Comparison of ENCODE assay signal across 20 cellular contexts in the genomic region with DNA sequence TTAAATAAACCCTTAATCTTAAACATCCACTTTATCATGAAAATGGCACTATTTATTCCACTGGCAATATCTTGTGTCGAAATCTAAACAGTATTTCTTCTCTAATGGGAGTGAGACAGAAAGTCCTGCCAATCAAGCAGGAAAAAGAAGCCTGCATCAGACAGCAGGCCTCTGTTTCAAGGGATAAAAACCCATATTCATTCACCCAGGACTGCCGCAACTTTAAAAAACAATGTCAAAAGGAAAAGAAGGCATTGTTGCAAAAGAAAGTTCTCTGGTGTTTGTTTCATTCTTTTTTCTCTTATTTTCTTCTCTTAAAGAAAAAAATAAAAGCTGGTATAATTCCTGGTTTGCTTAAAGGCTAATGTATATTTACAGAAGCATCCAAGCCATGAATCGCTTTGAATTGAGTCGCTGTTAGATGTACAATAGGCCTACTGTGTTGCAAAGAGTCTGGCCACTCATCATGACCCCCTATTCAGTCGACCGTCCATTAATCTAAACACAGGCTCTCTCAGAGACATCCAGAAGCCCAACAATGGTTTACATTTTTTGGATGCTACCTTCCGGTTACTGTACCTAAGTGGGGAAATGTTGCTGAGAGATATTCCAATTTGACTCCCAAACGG. TPM values are rescaled to one million over a fixed set of nuclear protein-coding genes. Genes with fewer than 3 reads are reported as not detected.
DNase-seq lines count a peak whose midpoint lies in the region; ATAC-seq, FAIRE-seq and TF ChIP-seq lines count a peak whose summit lies in the region.
"Had no signal": no experiment of that assay in that cellular context is flagged by ENCODE, and none has a peak within 500 bp of the region (broad histone marks: within the 10 kb centered on the region; RNA-seq: fewer than 3 reads in every experiment).

No MANE protein-coding gene starts in this region.

- H3K4ac ChIP-seq in mesenchymal stem cell (ENCODE audit: low read depth in 1 of 2, low read length in 2 of 2) = no peak overlapping the region

- H3K4me3 Mint-ChIP-seq in brain (peak overlapping the region in 3 of 5 experiments; percentile 29 to 78 (median 73)), T-helper 17 cell (no peak overlapping the region)

- peak overlapping the region in 4 of 5 experiments; percentile 54 to 85 (median 75) for H3K27ac Mint-ChIP-seq in brain
- H3K27ac Mint-ChIP-seq in activated naive CD4-positive, alpha-beta T cell treated with anti-CD3 and anti-CD28 coated beads, Interleukin-2, amount 50 U/mL, for 72 hours = no peak overlapping the region
- H3K27ac Mint-ChIP-seq in T-helper 17 cell = no peak overlapping the region
- H3K27ac Mint-ChIP-seq: activated T-helper 2 cell treated with anti-CD3 and anti-CD28 coated beads, Interferon-gamma antibody, Interleukin-2, Interleukin-4, amounts not matched to agents 10 μg/mL and 5 μg/mL and 100 μg/mL, durations not matched to agents 14 hours and 24 hours and 36 hours; stimulated activated memory B cell treated with anti-CD40 and anti-IgM and Interleukin-4, amounts not matched to agents 10 μg/mL and 1 μg/mL and 100 μg/mL, for 72 hours had no signal

- H4K91ac ChIP-seq in mesenchymal stem cell (ENCODE audit: low read length) = no peak overlapping the region

- H4K8ac ChIP-seq in mesenchymal stem cell (ENCODE audit: low read length) = no peak overlapping the region

- H2BK120ac ChIP-seq in mesenchymal stem cell (ENCODE audit: low read depth, low read length) = no peak overlapping the region

- H3K9me3 Mint-ChIP-seq in brain = no peaks in the 10 kb centered on the region
- no peaks in the 10 kb centered on the region for H3K9me3 Mint-ChIP-seq in activated naive CD4-positive, alpha-beta T cell treated with anti-CD3 and anti-CD28 coated beads, Interleukin-2, amount 50 U/mL, for 72 hours
- H3K9me3 Mint-ChIP-seq: activated T-helper 2 cell treated with anti-CD3 and anti-CD28 coated beads, Interferon-gamma antibody, Interleukin-2, Interleukin-4, amounts not matched to agents 10 μg/mL and 5 μg/mL and 100 μg/mL, durations not matched to agents 14 hours and 24 hours and 36 hours; stimulated activated memory B cell treated with anti-CD40 and anti-IgM and Interleukin-4, amounts not matched to agents 10 μg/mL and 1 μg/mL and 100 μg/mL, for 72 hours had no signal

- H3K4me1 Mint-ChIP-seq in brain (peaks cover 59% of the 10 kb centered on the region), T-helper 17 cell (peaks cover 4% of the 10 kb centered on the region)

- H3K9me3 ChIP-seq in mesenchymal stem cell (ENCODE audit: control insufficient read depth, low read length) = no peaks in the 10 kb centered on the region
- H3K9me3 ChIP-seq in skeletal muscle satellite cell (replicated peaks; ENCODE audit: low read length) = no peaks in the 10 kb centered on the region
- H3K9me3 ChIP-seq in T-helper 17 cell (ENCODE audit: control insufficient read depth, low read length, poor library complexity, severe bottlenecking) = no peaks in the 10 kb centered on the region
- H3K9me3 ChIP-seq: BLaER1, left lung, prostate gland, upper lobe of left lung had no signal

- H3K18ac ChIP-seq in mesenchymal stem cell (ENCODE audit: low read depth in 1 of 2, low read length in 2 of 2) = no peak overlapping the region

- FAIRE-seq in GM19239 (lab: Jason Lieb, UNC) = no peak
- FAIRE-seq: GM12891 had no signal

- no peak overlapping the region for H3K4me2 ChIP-seq in mesenchymal stem cell (ENCODE audit: low read length, poor library complexity, severe bottlenecking)
- H3K4me2 ChIP-seq in skeletal muscle satellite cell (ENCODE audit: low read length) = peak overlapping the region; percentile 83
- H3K4me2 ChIP-seq: BLaER1 had no signal

- WGBS in mesenchymal stem cell = 88% methylated on average over 6 of the region's 8 CpGs

- H3K36me3 Mint-ChIP-seq in brain (no peaks in the 10 kb centered on the region), T-helper 17 cell (ENCODE audit: low read depth) (no peaks in the 10 kb centered on the region)
- no peaks in the 10 kb centered on the region for H3K36me3 Mint-ChIP-seq in activated naive CD4-positive, alpha-beta T cell treated with anti-CD3 and anti-CD28 coated beads, Interleukin-2, amount 50 U/mL, for 72 hours
- H3K36me3 Mint-ChIP-seq: stimulated activated memory B cell treated with anti-CD40 and anti-IgM and Interleukin-4, amounts not matched to agents 10 μg/mL and 1 μg/mL and 100 μg/mL, for 72 hours had no signal

- peak in 1 of 2 experiments; percentile 21 for TF ChIP-seq CTCF in brain (conservative IDR thresholded peaks at IDR 0.05)

- H3K79me1 ChIP-seq in mesenchymal stem cell (replicated peaks; ENCODE audit: low read length, poor library complexity, severe bottlenecking) = no peaks in the 10 kb centered on the region

- H3K4me3 ChIP-seq in mesenchymal stem cell (ENCODE audit: insufficient read depth in 1 of 2, low read depth in 1 of 2, low read length in 2 of 2) = no peak overlapping the region
- H3K4me3 ChIP-seq in skeletal muscle satellite cell (ENCODE audit: low read length) = no peak overlapping the region
- H3K4me3 ChIP-seq: BLaER1, prostate gland had no signal

- peak; percentile 10 to 24 for DNase-seq in NCI-H1930 (lab: John Stamatoyannopoulos, UW)
- no peak for DNase-seq in mesenchymal stem cell
- DNase-seq in activated naive CD4-positive, alpha-beta T cell treated with anti-CD3 and anti-CD28 coated beads, Interleukin-2, amount 50 U/mL, for 72 hours (ENCODE audit: low spot score in 2 of 2) = no peak
- no peak for DNase-seq in T-helper 17 cell
- no peak for DNase-seq in GM19239 (ENCODE audit: insufficient read length, low spot score)
- DNase-seq: cerebellar nuclear complex, NCI-H1694 had no signal

- H3K23ac ChIP-seq in mesenchymal stem cell (ENCODE audit: low read length in 2 of 2) = no peak overlapping the region

- H2BK15ac ChIP-seq in mesenchymal stem cell (ENCODE audit: low read depth, poor library complexity, severe bottlenecking) = no peak overlapping the region

- ATAC-seq in GM19324 (IDR thresholded peaks at IDR 0.05; ENCODE audit: low FRiP score, unreplicated experiment) (no peak), T-helper 17 cell (no peak)
- no peak for ATAC-seq in activated naive CD4-positive, alpha-beta T cell treated with anti-CD3 and anti-CD28 coated beads, Interleukin-2, amount 50 U/mL, for 72 hours

- H3K4me1 ChIP-seq in mesenchymal stem cell (ENCODE audit: control insufficient read depth, insufficient read depth, low read depth, low read length) (peaks cover 3% of the 10 kb centered on the region), skeletal muscle satellite cell (ENCODE audit: control insufficient read depth, insufficient read depth, low read length) (peaks cover 33% of the 10 kb centered on the region)
- H3K4me1 ChIP-seq: BLaER1, prostate gland had no signal

- H3K27me3 Mint-ChIP-seq in brain = no peaks in the 10 kb centered on the region
- H3K27me3 Mint-ChIP-seq in T-helper 17 cell = peaks cover 30% of the 10 kb centered on the region

- no peak overlapping the region for H3K14ac ChIP-seq in mesenchymal stem cell (ENCODE audit: low read length in 2 of 2)

- H3K36me3 ChIP-seq in mesenchymal stem cell (ENCODE audit: control insufficient read depth in 1 of 2, insufficient read depth in 2 of 2, low read depth in 1 of 2, low read length in 2 of 2) (no peaks in the 10 kb centered on the region), skeletal muscle satellite cell (ENCODE audit: insufficient read depth, low read length) (no peaks in the 10 kb centered on the region)
- H3K36me3 ChIP-seq: BLaER1, left lung, prostate gland, upper lobe of left lung had no signal

- H2BK12ac ChIP-seq in mesenchymal stem cell (ENCODE audit: low read length in 2 of 2) = no peak overlapping the region

- H2BK5ac ChIP-seq in mesenchymal stem cell (ENCODE audit: low read depth, low read length, poor library complexity, severe bottlenecking) = no peak overlapping the region

- no peak overlapping the region for H3K27ac ChIP-seq in mesenchymal stem cell (ENCODE audit: low read length, poor library complexity, severe bottlenecking)
- H3K27ac ChIP-seq: BLaER1, left lung, prostate gland, upper lobe of left lung had no signal

- H3K27me3 ChIP-seq in mesenchymal stem cell (ENCODE audit: control insufficient read depth in 1 of 2, insufficient read depth in 1 of 2, low read length in 2 of 2) (no peaks in the 10 kb centered on the region), skeletal muscle satellite cell (ENCODE audit: control insufficient read depth, insufficient read depth, low read length) (no peaks in the 10 kb centered on the region)
- H3K27me3 ChIP-seq: BLaER1, upper lobe of left lung had no signal

- H2AK5ac ChIP-seq in mesenchymal stem cell (ENCODE audit: low read length, severe bottlenecking) = peak overlapping the region; percentile 56

- H2AFZ ChIP-seq in mesenchymal stem cell (ENCODE audit: low read depth, low read length) = no peak overlapping the region

- peak overlapping the region; percentile 23 for H3K9ac ChIP-seq in mesenchymal stem cell (ENCODE audit: low read length)
- H3K9ac ChIP-seq in skeletal muscle satellite cell (ENCODE audit: low read depth, low read length) = no peak overlapping the region
- H3K9ac ChIP-seq: BLaER1 had no signal

RNA-seq across cellular contexts. Expression of a gene that starts 48.7 kb away (rescaled TPM):
- not detected for polyA plus RNA-seq in brain (ENCODE audit: insufficient read depth, low read depth, low replicate concordance)
- 0.06 TPM for polyA plus RNA-seq in mesenchymal stem cell (2013, experiment 1 of 2)
- polyA plus RNA-seq in mesenchymal stem cell (2013, experiment 2 of 2) = 0.07 TPM
- under 0.01 TPM in 2 replicates for total RNA-seq in skeletal muscle satellite cell (2012; rRNA removed)
- under 1 TPM in 1 of 2 donors, not detected in 1; 0.43 TPM for total RNA-seq in activated naive CD4-positive, alpha-beta T cell treated with anti-CD3 and anti-CD28 coated beads, Interleukin-2, amount 50 U/mL, for 72 hours
- total RNA-seq in T-helper 17 cell = under 1 TPM in 1 of 2 donors, not detected in 1; 0.34 TPM
- total RNA-seq: activated T-helper 2 cell treated with anti-CD3 and anti-CD28 coated beads, Interferon-gamma antibody, Interleukin-2, Interleukin-4, amounts not matched to agents 10 μg/mL and 5 μg/mL and 100 μg/mL, durations not matched to agents 14 hours and 24 hours and 36 hours; fibroblast of villous mesenchyme; LHCN-M2; T-helper 2 cell treated with Interferon-gamma antibody and Interleukin-4, amounts not matched to agents 100 ng/mL and 5 ng/mL, for 36 hours had no signal

Comparison
In these comparisons a context has a peak if more than half of its experiments do, and no peak if none do; other contexts are left out.
1. DNase-seq: peak in NCI-H1930 (2 of 2); none in mesenchymal stem cell (single experiment), activated naive CD4-positive, alpha-beta T cell treated with anti-CD3 and anti-CD28 coated beads, Interleukin-2, amount 50 U/mL, for 72 hours (0 of 2), T-helper 17 cell (0 of 3) and GM19239 (single experiment).
2. H3K27ac Mint-ChIP-seq: peak in brain (4 of 5); none in activated naive CD4-positive, alpha-beta T cell treated with anti-CD3 and anti-CD28 coated beads, Interleukin-2, amount 50 U/mL, for 72 hours (0 of 2) and T-helper 17 cell (single experiment).